23 cellular contexts compared by ENCODE assay signal in the genomic region with DNA sequence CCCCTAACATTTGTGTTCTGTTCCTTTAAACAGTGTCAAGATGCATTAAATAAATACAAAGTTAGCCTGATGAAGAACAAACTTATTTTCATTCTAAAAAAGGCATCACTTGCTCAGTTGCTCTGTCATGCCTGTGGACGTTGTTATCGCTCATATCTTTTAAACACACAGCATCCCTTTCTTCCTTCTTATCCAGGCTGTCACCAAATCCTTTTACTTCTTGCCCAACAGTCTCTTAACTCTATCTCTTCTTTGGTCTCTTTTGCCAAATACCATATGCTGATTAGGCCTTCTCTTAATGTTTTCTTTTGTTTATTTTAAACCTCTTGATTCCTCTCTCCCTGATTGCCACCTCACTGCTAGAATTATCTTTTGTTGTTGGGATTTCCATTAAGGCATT. TPM values are rescaled to one million over a fixed set of nuclear protein-coding genes. Genes with fewer than 3 reads are reported as not detected.
"Had no signal": no experiment of that assay in that cellular context is flagged by ENCODE, and none has a peak within 500 bp of the region (broad histone marks: within the 10 kb centered on the region; RNA-seq: fewer than 3 reads in every experiment).

No MANE protein-coding gene starts in this region.

- ATAC-seq: left lung; natural killer cell; stimulated activated naive CD8-positive, alpha-beta T cell treated with anti-CD3 and anti-CD28 coated beads, Interleukin-15, Interleukin-2, amounts not matched to agents 100 U/mL and 50 U/mL, for 24 hours had no signal

- DNase-seq: activated CD4-positive, alpha-beta T cell treated with anti-CD3 and anti-CD28 coated beads, Interleukin-2, amount 10 ng/mL, durations not matched to agents 24 days and 14 days; activated CD4-positive, CD25-positive, alpha-beta regulatory T cell; activated CD8-positive, alpha-beta memory T cell treated with anti-CD3 and anti-CD28 coated beads, Interleukin-2, amount 50 U/mL, for 48 hours; activated gamma-delta T cell treated with Interleukin-2 at 50 U/mL for 16 hours; activated naive CD8-positive, alpha-beta T cell treated with anti-CD3 and anti-CD28 coated beads, Interleukin-2, amount 10 ng/mL, durations not matched to agents 7 days and 5 days; anterior cingulate cortex; cerebellar nuclear complex; effector memory CD4-positive, alpha-beta T cell; kidney; left lung; natural killer cell; nucleus accumbens; stimulated activated CD4-positive, alpha-beta T cell treated with anti-CD3 and anti-CD28 coated beads, Interleukin-4, amount 100 ng/mL, for 4 hours; stimulated activated CD8-positive, alpha-beta memory T cell treated with anti-CD3 and anti-CD28 coated beads, Interleukin-4, amount 100 ng/mL, for 48 hours; stimulated activated naive CD8-positive, alpha-beta T cell treated with anti-CD3 and anti-CD28 coated beads, Interleukin-15, Interleukin-2, amounts not matched to agents 100 U/mL and 50 U/mL, for 24 hours; T-helper 2 cell had no signal

- H3K4me1 Mint-ChIP-seq: activated CD4-positive, alpha-beta T cell treated with anti-CD3 and anti-CD28 coated beads, Interleukin-2, amount 10 ng/mL, durations not matched to agents 24 days and 14 days; activated naive CD8-positive, alpha-beta T cell treated with anti-CD3 and anti-CD28 coated beads, Interleukin-2, amount 10 ng/mL, durations not matched to agents 7 days and 5 days had no signal

- H3K4me3 Mint-ChIP-seq: activated CD4-positive, alpha-beta T cell treated with anti-CD3 and anti-CD28 coated beads, Interleukin-2, amount 10 ng/mL, durations not matched to agents 24 days and 14 days; activated naive CD8-positive, alpha-beta T cell treated with anti-CD3 and anti-CD28 coated beads, Interleukin-2, amount 10 ng/mL, durations not matched to agents 7 days and 5 days; natural killer cell; type B pancreatic cell had no signal

- H3K4me1 ChIP-seq: breast epithelium, left lung, right atrium auricular region had no signal

- H3K27ac ChIP-seq: breast epithelium, epithelial cell of prostate, hepatocyte, left lung, right atrium auricular region, skin epidermis had no signal

- H3K9me3 Mint-ChIP-seq: activated CD4-positive, alpha-beta T cell treated with anti-CD3 and anti-CD28 coated beads, Interleukin-2, amount 10 ng/mL, durations not matched to agents 24 days and 14 days; activated naive CD8-positive, alpha-beta T cell treated with anti-CD3 and anti-CD28 coated beads, Interleukin-2, amount 10 ng/mL, durations not matched to agents 7 days and 5 days; type B pancreatic cell had no signal

- H2AFZ ChIP-seq: hepatocyte had no signal

- H3K36me3 ChIP-seq: breast epithelium, left lung, right atrium auricular region had no signal

- H3K27me3 Mint-ChIP-seq: activated CD4-positive, alpha-beta T cell treated with anti-CD3 and anti-CD28 coated beads, Interleukin-2, amount 10 ng/mL, durations not matched to agents 24 days and 14 days; activated naive CD8-positive, alpha-beta T cell treated with anti-CD3 and anti-CD28 coated beads, Interleukin-2, amount 10 ng/mL, durations not matched to agents 7 days and 5 days; type B pancreatic cell had no signal

- H3K4me2 ChIP-seq: hepatocyte had no signal

- H3K79me2 ChIP-seq: hepatocyte had no signal

- H3K4me3 ChIP-seq: breast epithelium, hepatocyte, left lung, right atrium auricular region, skin epidermis had no signal

- H3K9me3 ChIP-seq: breast epithelium, left lung, right atrium auricular region had no signal

- H3K27me3 ChIP-seq: breast epithelium, hepatocyte, left lung, right atrium auricular region had no signal

- H3K36me3 Mint-ChIP-seq: activated naive CD8-positive, alpha-beta T cell treated with anti-CD3 and anti-CD28 coated beads, Interleukin-2, amount 10 ng/mL, durations not matched to agents 7 days and 5 days; natural killer cell; type B pancreatic cell had no signal

- H3K27ac Mint-ChIP-seq: activated CD4-positive, alpha-beta T cell treated with anti-CD3 and anti-CD28 coated beads, Interleukin-2, amount 10 ng/mL, durations not matched to agents 24 days and 14 days; activated naive CD8-positive, alpha-beta T cell treated with anti-CD3 and anti-CD28 coated beads, Interleukin-2, amount 10 ng/mL, durations not matched to agents 7 days and 5 days; natural killer cell; progenitor cell of endocrine pancreas; type B pancreatic cell had no signal

RNA-seq across cellular contexts. Expression of a gene that starts 43.9 kb away (rescaled TPM):
- total RNA-seq: activated CD4-positive, alpha-beta T cell treated with anti-CD3 and anti-CD28 coated beads, Interleukin-2, amount 10 ng/mL, durations not matched to agents 24 days and 14 days; activated naive CD8-positive, alpha-beta T cell treated with anti-CD3 and anti-CD28 coated beads, Interleukin-2, amount 10 ng/mL, durations not matched to agents 7 days and 5 days; natural killer cell had no signal
